In genomic region chr6:111600588-111601440, GRCh38 we compare ENCODE assay signal across 12 cellular contexts. TPM values are rescaled to one million over a fixed set of nuclear protein-coding genes. Genes with fewer than 3 reads are reported as not detected.
DNase-seq lines count a peak whose midpoint lies in the region; ATAC-seq, FAIRE-seq and TF ChIP-seq lines count a peak whose summit lies in the region.
"Had no signal": no experiment of that assay in that cellular context is flagged by ENCODE, and none has a peak within 500 bp of the region (broad histone marks: within the 10 kb centered on the region; RNA-seq: fewer than 3 reads in every experiment).

No MANE protein-coding gene starts in this region.

- no peak overlapping the region for H2AFZ ChIP-seq in H9 (ENCODE audit: low read length)

- H3K4me1 Mint-ChIP-seq in H9: peaks cover 39% of the 10 kb centered on the region in 2 experiments
- peaks cover 41% of the 10 kb centered on the region for H3K4me1 Mint-ChIP-seq in CD14-positive monocyte

- H3K9me3 Mint-ChIP-seq in H9 (no peaks in the 10 kb centered on the region), CD14-positive monocyte (no peaks in the 10 kb centered on the region)
- H3K9me3 Mint-ChIP-seq: natural killer cell treated with Interleukin-12 subunit alpha and Interleukin-12 subunit beta and Interleukin-15 and Interleukin-18, amount 100 ng/mL, for 72 hours had no signal

- ATAC-seq in left colon: no peak
- ATAC-seq: natural killer cell treated with Interleukin-12 subunit alpha and Interleukin-12 subunit beta and Interleukin-15 and Interleukin-18, amount 100 ng/mL, for 72 hours had no signal

- no peak overlapping the region for H2BK120ac ChIP-seq in H9 (ENCODE audit: low read depth, low read length, poor library complexity, severe bottlenecking)

- H3K27me3 ChIP-seq in ascending aorta: no peaks in the 10 kb centered on the region
- H3K27me3 ChIP-seq in small intestine (ENCODE audit: control insufficient read depth in 2 of 2, insufficient read depth in 2 of 2, low read length in 2 of 2): no peaks in the 10 kb centered on the region
- no peaks in the 10 kb centered on the region for H3K27me3 ChIP-seq in H9 (ENCODE audit: insufficient read depth, low read length)
- H3K27me3 ChIP-seq: SJSA1 had no signal

- no peak for TF ChIP-seq CTCF in ascending aorta (IDR thresholded peaks at IDR 0.05)
- TF ChIP-seq CTCF in H9 (conservative IDR thresholded peaks at IDR 0.05): no peak
- no peak for TF ChIP-seq CTCF in CD14-positive monocyte (IDR thresholded peaks at IDR 0.05)

- no peak overlapping the region for H3K23ac ChIP-seq in H9 (ENCODE audit: insufficient read length, low read depth, low read length)

- no peaks in the 10 kb centered on the region for H3K79me1 ChIP-seq in H9 (ENCODE audit: insufficient read depth, low read depth, low read length, poor library complexity, severe bottlenecking)

- peaks cover 1% of the 10 kb centered on the region; the same call in 1 of the 2 replicates for H3K79me2 ChIP-seq in H9 (ENCODE audit: insufficient read depth, low read length)

- H2AK5ac ChIP-seq in H9 (ENCODE audit: insufficient read length, low read length): no peak overlapping the region

- H2BK5ac ChIP-seq in H9 (ENCODE audit: insufficient read length, low read length): no peak overlapping the region

- H3K4me3 ChIP-seq in ascending aorta (no peak overlapping the region), small intestine (ENCODE audit: low read depth in 1 of 2, low read length in 2 of 2) (no peak overlapping the region)
- H3K4me3 ChIP-seq: SJSA1 had no signal

- H3K27ac ChIP-seq in ascending aorta (peak overlapping the region; percentile 92 to 96), small intestine (ENCODE audit: low read depth in 1 of 2, low read length in 1 of 2) (peak overlapping the region; percentile 4 to 57), H9 (ENCODE audit: insufficient read length, low read depth, low read length) (no peak overlapping the region)
- H3K27ac ChIP-seq: WERI-Rb-1 had no signal

- H3K56ac ChIP-seq in H9 (ENCODE audit: insufficient read length, low read depth, low read length): no peak overlapping the region

- H3K4me1 ChIP-seq in ascending aorta (peaks cover 13 to 37% of the 10 kb centered on the region in 2 donors), small intestine (ENCODE audit: control insufficient read depth in 2 of 2, insufficient read depth in 1 of 2, low read depth in 1 of 2, low read length in 1 of 2) (peaks cover 5 to 20% of the 10 kb centered on the region in 2 donors), H9 (ENCODE audit: insufficient read depth, low read length) (peaks cover 4% of the 10 kb centered on the region; the same call in 1 of the 2 replicates)

- H4K20me1 ChIP-seq in H9 (ENCODE audit: control insufficient read depth, insufficient read depth, insufficient read length): no peaks in the 10 kb centered on the region

- H3K27ac Mint-ChIP-seq in H9 (no peak overlapping the region), CD14-positive monocyte (peak overlapping the region in 1 of 7 donors; percentile 2)

- peak; percentile 82 for DNase-seq in Caki2 (ENCODE audit: low read depth)
- DNase-seq in ascending aorta (ENCODE audit: low spot score in 2 of 2): no peak
- peak; percentile 23 for DNase-seq in kidney glomerular epithelial cell (lab: John Stamatoyannopoulos, UW)
- DNase-seq in small intestine: peak; percentile 54
- no peak for DNase-seq in H9
- no peak for DNase-seq in CD14-positive monocyte (ENCODE audit: low spot score)
- no peak for DNase-seq in left colon
- DNase-seq in NK-92 treated with Interleukin-12 subunit alpha and Interleukin-12 subunit beta, amount 100 ng/mL, for 24 hours (lab: John Stamatoyannopoulos, UW): no peak
- DNase-seq: MV-4-11, WERI-Rb-1 had no signal

- H3T11ph ChIP-seq in H9 (ENCODE audit: low read length): no peak overlapping the region

- no peak for FAIRE-seq in small intestine (lab: Jason Lieb, UNC)

- H3K23me2 ChIP-seq in H9 (ENCODE audit: insufficient read length, low read depth, low read length, poor library complexity, severe bottlenecking): peaks cover 7% of the 10 kb centered on the region

- H3K36me3 ChIP-seq in ascending aorta (no peaks in the 10 kb centered on the region), small intestine (ENCODE audit: control insufficient read depth in 2 of 2, insufficient read depth in 2 of 2, low read length in 2 of 2) (no peaks in the 10 kb centered on the region)
- H3K36me3 ChIP-seq: WERI-Rb-1 had no signal

- H3K4me2 ChIP-seq in H9 (ENCODE audit: insufficient read depth, insufficient read length, low read length): no peak overlapping the region

- H4K91ac ChIP-seq in H9 (ENCODE audit: insufficient read length, low read depth, low read length): no peak overlapping the region

- H3K9me3 ChIP-seq in ascending aorta: no peaks in the 10 kb centered on the region
- H3K9me3 ChIP-seq in small intestine (ENCODE audit: control insufficient read depth, low read depth): no peaks in the 10 kb centered on the region
- H3K9me3 ChIP-seq in H9 (ENCODE audit: control insufficient read depth, low read depth, low read length): no peaks in the 10 kb centered on the region
- H3K9me3 ChIP-seq: SJSA1 had no signal

- no peak overlapping the region for H3K14ac ChIP-seq in H9 (ENCODE audit: insufficient read depth, low read length)

- intact Hi-C loops in ascending aorta (cut with DNase I) (loop anchor here (5.0 kb wide), 1 partner anchor 271 kb away; the partner anchor contains the start of gene FYN), CD14-positive monocyte (cut with micrococcal nuclease) (loop anchor here in 1 of 2 donors (5.0 to 10.0 kb wide), 2 partner anchors 34 to 346 kb away; a partner anchor contains a TSS), left colon (cut with DNase I, micrococcal nuclease) (loop anchor here in 1 of 2 donors (10.0 kb wide), 1 partner anchor 116 kb away; the partner anchor contains the start of gene REV3L)

- H3K27me3 Mint-ChIP-seq in H9 (ENCODE audit: low read depth) (no peaks in the 10 kb centered on the region; the same call in 1 of the 2 replicates), CD14-positive monocyte (ENCODE audit: low read depth in 3 of 3) (peaks cover 0 to 3% (median 0%) of the 10 kb centered on the region in 3 donors)
- H3K27me3 Mint-ChIP-seq: natural killer cell treated with Interleukin-12 subunit alpha and Interleukin-12 subunit beta and Interleukin-15 and Interleukin-18, amount 100 ng/mL, for 72 hours had no signal

- H3K4me3 Mint-ChIP-seq in H9 (no peak overlapping the region), CD14-positive monocyte (no peak overlapping the region)
- H3K4me3 Mint-ChIP-seq: natural killer cell treated with Interleukin-12 subunit alpha and Interleukin-12 subunit beta and Interleukin-15 and Interleukin-18, amount 100 ng/mL, for 72 hours had no signal

- H4K8ac ChIP-seq in H9 (replicated peaks; ENCODE audit: insufficient read length, low read depth, low read length): no peak overlapping the region

- H3K18ac ChIP-seq in H9 (ENCODE audit: insufficient read length, low read depth, low read length): no peak overlapping the region

- H3K9ac ChIP-seq in H9 (ENCODE audit: extremely low read depth, insufficient read length, low read length): no peak overlapping the region

- 58 to 71% (median 59%) methylated on average over 6 of the region's 6 CpGs for WGBS in small intestine, 3 donors
- WGBS in H9 (ENCODE audit: extremely low coverage, insufficient read length, low lambda C conversion rate): no CpG with 5 or more reads among the region's 6 CpGs

- in situ Hi-C loops in Caki2 (cut with HindIII; ENCODE audit: low pct_unique_long_range_greater_than_20kb, low sequenced_read_pairs): no loop called here

- H2BK20ac ChIP-seq in H9 (ENCODE audit: low read depth, low read length, poor library complexity, severe bottlenecking): no peak overlapping the region

- no peak overlapping the region for H3K4ac ChIP-seq in H9 (ENCODE audit: low read depth, low read length)

- no peak overlapping the region for H4K5ac ChIP-seq in H9 (ENCODE audit: insufficient read length, low read depth, low read length)

- no peak overlapping the region for H2BK12ac ChIP-seq in H9 (ENCODE audit: insufficient read length, low read depth, low read length)

- no peak overlapping the region for H2BK15ac ChIP-seq in H9 (ENCODE audit: low read depth, low read length)

- peaks cover 0 to 4% (median 4%) of the 10 kb centered on the region in 3 experiments; a peak in 2 of 7 replicates for H3K36me3 Mint-ChIP-seq in H9 (ENCODE audit: insufficient read depth in 1 of 3, low read depth in 3 of 3)
- H3K36me3 Mint-ChIP-seq in CD14-positive monocyte: peaks cover 14 to 15% of the 10 kb centered on the region in 2 donors
- H3K36me3 Mint-ChIP-seq: natural killer cell treated with Interleukin-12 subunit alpha and Interleukin-12 subunit beta and Interleukin-15 and Interleukin-18, amount 100 ng/mL, for 72 hours had no signal

RNA-seq across cellular contexts. Expression of gene TRAF3IP2, which starts 4.9 kb away (rescaled TPM):
- total RNA-seq in Caki2 (2014; rRNA removed; shearing (Covaris generic); ENCODE audit: low replicate concordance): 41.7 and 48.9 TPM in 2 replicates
- total RNA-seq in ascending aorta (31.3 TPM), H9 (2021) (14.4 and 14.7 TPM in 2 replicates), left colon (10 to 100 TPM; 59.3 to 62.4 TPM)
- polyA plus RNA-seq in small intestine (10 to 100 TPM; 40.4 to 50.0 (median 40.9) TPM), CD14-positive monocyte (1 to 10 TPM; 1.9 to 3.6 TPM)

Comparison
In these comparisons a context has a peak if more than half of its experiments do, and no peak if none do; other contexts are left out.
1. DNase-seq: peak in Caki2 (single experiment), kidney glomerular epithelial cell (single experiment) and small intestine (single experiment); none in ascending aorta (0 of 2), H9 (single experiment), CD14-positive monocyte (single experiment), left colon (0 of 2) and NK-92 treated with Interleukin-12 subunit alpha and Interleukin-12 subunit beta, amount 100 ng/mL, for 24 hours (single experiment).